In the genomic region with DNA sequence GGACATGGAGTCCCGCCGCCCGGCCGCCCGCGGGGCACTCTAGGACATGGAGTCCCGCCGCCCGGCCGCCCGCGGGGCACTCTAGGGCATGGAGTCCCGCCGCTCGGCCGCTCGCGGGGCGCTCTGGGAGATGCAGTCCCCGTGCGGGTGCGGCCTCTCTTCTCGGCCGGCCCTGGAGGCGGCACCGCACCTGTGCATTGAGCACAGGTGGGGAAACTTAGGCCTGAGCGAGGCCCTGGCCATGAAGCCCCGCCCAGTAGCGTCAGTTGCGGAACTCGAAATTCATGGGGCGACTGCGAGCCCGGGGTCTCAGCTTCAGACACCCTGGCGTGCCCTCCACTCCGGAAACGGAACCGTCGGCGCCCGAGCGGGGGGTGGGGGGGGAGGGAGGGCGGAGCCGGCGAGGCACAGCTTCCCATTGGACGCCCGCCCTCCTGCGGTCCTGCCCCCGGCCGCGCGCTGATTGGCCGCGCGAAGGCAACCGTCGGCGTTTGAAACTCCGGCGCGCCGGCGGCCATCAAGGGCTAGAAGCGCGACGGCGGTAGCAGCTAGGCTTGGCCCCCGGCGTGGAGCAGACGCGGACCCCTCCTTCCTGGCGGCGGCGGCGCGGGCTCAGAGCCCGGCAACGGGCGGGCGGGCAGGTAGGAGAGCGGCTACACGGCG, we compare ENCODE assay signal across 8 cellular contexts. TPM values are rescaled to one million over a fixed set of nuclear protein-coding genes. Genes with fewer than 3 reads are reported as not detected.
A peak's percentile ranks its signal among the peaks of the same experiment; 100 is the strongest.
DNase-seq lines count a peak whose midpoint lies in the region; ATAC-seq and TF ChIP-seq lines count a peak whose summit lies in the region.

TACC3 (plus strand) TSS at position 519 of the 663 bp plus-strand sequence. CDS start 1,901 bp downstream, outside the sequence.
TMEM129 (minus strand) TSS at position 321 of the 663 bp plus-strand sequence. CDS start 486 bp downstream, outside the sequence.

- H2BK20ac ChIP-seq in H9 (ENCODE audit: low read depth, low read length, poor library complexity, severe bottlenecking), result no peak within 1 kb of the TSS

- H4K91ac ChIP-seq in H9 (ENCODE audit: insufficient read length, low read depth, low read length), result no peak within 1 kb of the TSS

- peaks cover 21 to 28% of the 10 kb centered on the region in 2 experiments for H3K4me1 Mint-ChIP-seq in H9
- peaks cover 25 to 39% of the 10 kb centered on the region in 2 donors for H3K4me1 Mint-ChIP-seq in natural killer cell

- peaks cover 20% of the 10 kb centered on the region; the same call in 1 of the 2 replicates for H3K79me2 ChIP-seq in H9 (ENCODE audit: insufficient read depth, low read length)

- no peak within 1 kb of the TSS for H4K5ac ChIP-seq in H9 (ENCODE audit: insufficient read length, low read depth, low read length)

- no peak within 1 kb of the TSS for H2BK120ac ChIP-seq in H9 (ENCODE audit: low read depth, low read length, poor library complexity, severe bottlenecking)

- H3K4me1 ChIP-seq in ES-I3 (ENCODE audit: insufficient read depth, low read length) (peaks cover 7% of the 10 kb centered on the region; the same call in 1 of the 2 replicates), H9 (ENCODE audit: insufficient read depth, low read length) (no peaks in the 10 kb centered on the region)

- H2AFZ ChIP-seq in H9 (ENCODE audit: low read length), result no peak within 1 kb of the TSS

- H3K27me3 Mint-ChIP-seq in H9 (ENCODE audit: low read depth) (no peaks in the 10 kb centered on the region; the same call in 1 of the 2 replicates), natural killer cell (ENCODE audit: low read depth in 2 of 2) (no peaks in the 10 kb centered on the region)

- H3K9me3 ChIP-seq in ES-I3 (ENCODE audit: control insufficient read depth, insufficient read depth, low read length), result no peaks in the 10 kb centered on the region
- H3K9me3 ChIP-seq in H9 (ENCODE audit: control insufficient read depth, low read depth, low read length), result no peaks in the 10 kb centered on the region

- H3K27ac Mint-ChIP-seq in H9, result peak within 1 kb of the TSS; percentile 92 to 96 (median 96); a peak in 6 of 7 replicates
- H3K27ac Mint-ChIP-seq in natural killer cell, result peak within 1 kb of the TSS; percentile 92 to 93

- H3K4me2 ChIP-seq in H9 (ENCODE audit: insufficient read depth, insufficient read length, low read length), result peak within 1 kb of the TSS; percentile 80

- H3K27ac ChIP-seq in H9 (ENCODE audit: insufficient read length, low read depth, low read length), result no peak within 1 kb of the TSS

- H3K36me3 Mint-ChIP-seq in H9 (ENCODE audit: insufficient read depth in 1 of 3, low read depth in 3 of 3) (peaks cover 27 to 51% (median 46%) of the 10 kb centered on the region in 3 experiments), natural killer cell (no peaks in the 10 kb centered on the region)

- no peaks in the 10 kb centered on the region for H3K9me3 Mint-ChIP-seq in H9
- H3K9me3 Mint-ChIP-seq in natural killer cell, result no peaks in the 10 kb centered on the region

- peak; percentile 80 to 90 (median 84) for ATAC-seq in natural killer cell

- peaks cover 18% of the 10 kb centered on the region for H3K79me1 ChIP-seq in H9 (ENCODE audit: insufficient read depth, low read depth, low read length, poor library complexity, severe bottlenecking)

- H3K27me3 ChIP-seq in H9 (ENCODE audit: insufficient read depth, low read length), result no peaks in the 10 kb centered on the region

- H3K4me3 Mint-ChIP-seq in H9 (peak within 1 kb of the TSS; percentile 96 to 99), natural killer cell (peak within 1 kb of the TSS; percentile 89)

- no peak within 1 kb of the TSS for H3K4ac ChIP-seq in H9 (ENCODE audit: low read depth, low read length)

- no peak within 1 kb of the TSS for H3K23ac ChIP-seq in H9 (ENCODE audit: insufficient read length, low read depth, low read length)

- no peak for TF ChIP-seq CTCF in H9 (conservative IDR thresholded peaks at IDR 0.05)
- no peak for TF ChIP-seq CTCF in natural killer cell (IDR thresholded peaks at IDR 0.05)

- H3T11ph ChIP-seq in H9 (ENCODE audit: low read length), result no peak within 1 kb of the TSS

- no peak within 1 kb of the TSS for H2BK5ac ChIP-seq in H9 (ENCODE audit: insufficient read length, low read length)

- TF ChIP-seq POLR2A in Raji (IDR thresholded peaks at IDR 0.05; ENCODE audit: insufficient read depth, low read depth, low read length), result peak; percentile 57

- no peak within 1 kb of the TSS for H4K8ac ChIP-seq in H9 (replicated peaks; ENCODE audit: insufficient read length, low read depth, low read length)

- H2BK12ac ChIP-seq in H9 (ENCODE audit: insufficient read length, low read depth, low read length), result no peak within 1 kb of the TSS

- H3K14ac ChIP-seq in H9 (ENCODE audit: insufficient read depth, low read length), result peak within 1 kb of the TSS; percentile 42

- no peak within 1 kb of the TSS for H3K56ac ChIP-seq in H9 (ENCODE audit: insufficient read length, low read depth, low read length)

- no peaks in the 10 kb centered on the region for H4K20me1 ChIP-seq in H9 (ENCODE audit: control insufficient read depth, insufficient read depth, insufficient read length)

- DNase-seq in H9, result peak; percentile 99
- peak; percentile 92 for DNase-seq in M059J (ENCODE audit: low read depth)
- DNase-seq in activated T-helper 9 cell treated with anti-CD3 and anti-CD28 coated beads, Interleukin-2, amount 50 U/mL, for 16 hours (ENCODE audit: low read depth), result peak; percentile 89
- DNase-seq in fibroblast of peridontal ligament (ENCODE audit: extremely low read depth), result peak; percentile 88
- DNase-seq in natural killer cell, result peak; percentile 90
- DNase-seq in stimulated activated naive CD4-positive, alpha-beta T cell treated with Interleukin-2 at 50 U/mL for 16 hours (lab: John Stamatoyannopoulos, UW), result peak; percentile 96

- WGBS in H9 (ENCODE audit: extremely low coverage, insufficient read length, low lambda C conversion rate), result no CpG with 5 or more reads among the region's 83 CpGs

- H3K36me3 ChIP-seq in ES-I3 (ENCODE audit: insufficient read depth, low read length), result peaks cover 16% of the 10 kb centered on the region

- intact Hi-C loops in natural killer cell (cut with micrococcal nuclease), result loop anchor here (1.0 to 5.0 kb wide), 3 partner anchors 9 to 136 kb away; partner anchors contain the start of genes FAM53A, LETM1 and SLBP

- peak within 1 kb of the TSS; percentile 90 for H3K18ac ChIP-seq in H9 (ENCODE audit: insufficient read length, low read depth, low read length)

- H3K9ac ChIP-seq in ES-I3 (ENCODE audit: low read depth, low read length), result peak within 1 kb of the TSS; percentile 97
- peak within 1 kb of the TSS; percentile 71 for H3K9ac ChIP-seq in H9 (ENCODE audit: extremely low read depth, insufficient read length, low read length)

- H3K23me2 ChIP-seq in H9 (ENCODE audit: insufficient read length, low read depth, low read length, poor library complexity, severe bottlenecking), result peaks cover 18% of the 10 kb centered on the region

- H2AK5ac ChIP-seq in H9 (ENCODE audit: insufficient read length, low read length), result no peak within 1 kb of the TSS

- H2BK15ac ChIP-seq in H9 (ENCODE audit: low read depth, low read length), result no peak within 1 kb of the TSS

RNA-seq across cellular contexts. Expression of gene TACC3, which starts in this region (rescaled TPM):
- total RNA-seq in H9 (2021) (150 and 156 TPM in 2 replicates), natural killer cell (10 to 100 TPM; 23.4 to 43.7 (median 32.5) TPM)
- 24.0 and 40.6 TPM in 2 replicates for total RNA-seq in M059J (2014; rRNA removed; shearing (Covaris generic))

RNA-seq across cellular contexts. Expression of gene TMEM129, which starts in this region (rescaled TPM):
- 27.3 and 30.4 TPM in 2 replicates for total RNA-seq in H9 (2021)
- 25.0 and 37.6 TPM in 2 replicates for total RNA-seq in M059J (2014; rRNA removed; shearing (Covaris generic))
- total RNA-seq in natural killer cell, result 10 to 100 TPM; 18.2 to 26.9 (median 20.8) TPM
